ENCODE assay signal across 17 cellular contexts in the genomic region with DNA sequence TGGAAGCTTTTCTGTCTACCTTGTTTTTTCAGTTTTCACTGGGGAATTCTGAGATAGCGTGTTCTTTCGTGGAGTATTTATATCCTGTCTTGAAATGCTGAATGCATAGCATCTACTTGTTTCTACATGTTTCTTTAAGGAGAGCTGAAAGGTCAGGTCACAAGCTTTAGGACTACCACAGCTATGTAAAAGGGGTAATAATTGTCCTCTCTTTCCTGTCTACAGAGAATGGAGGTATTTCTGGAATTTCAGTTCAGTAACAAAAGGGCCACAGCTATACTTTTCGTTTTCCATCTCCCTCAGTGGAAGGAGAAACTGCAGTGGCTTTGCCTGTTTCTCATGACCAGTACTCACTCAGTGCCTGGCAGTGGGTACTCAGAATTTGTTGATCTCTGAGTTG. TPM values are rescaled to one million over a fixed set of nuclear protein-coding genes. Genes with fewer than 3 reads are reported as not detected.
A peak's percentile ranks its signal among the peaks of the same experiment; 100 is the strongest.
DNase-seq lines count a peak whose midpoint lies in the region; FAIRE-seq and TF ChIP-seq lines count a peak whose summit lies in the region.
"Had no signal": no experiment of that assay in that cellular context is flagged by ENCODE, and none has a peak within 500 bp of the region (broad histone marks: within the 10 kb centered on the region; RNA-seq: fewer than 3 reads in every experiment).

No MANE protein-coding gene starts in this region.

- H4K8ac ChIP-seq in H1 (ENCODE audit: extremely low read depth, insufficient read depth, low read length) = no peak overlapping the region

- CTCF ChIA-PET in H1 (lab: Charles Lee; ENCODE audit: partially characterized antibody) = interaction anchor here (0.6 to 21.1 kb wide), 16 partner anchors 10 to 231 kb away, joined by 3 to 295 read pairs (median 4); a partner anchor contains a TSS

- no peak overlapping the region for H3K27ac ChIP-seq in H1 (ENCODE audit: low read depth, low read length)

- 56% methylated on average over 3 of the region's 3 CpGs; no CpG with 5 or more reads in 1 of the 2 experiments for WGBS in H1 (ENCODE audit: extremely low coverage in 1 of 2, insufficient coverage in 1 of 2, insufficient read length in 1 of 2, insufficient replicate concordance in 2 of 2, low coverage in 1 of 2, low lambda C conversion rate in 2 of 2, missing lambda C conversion rate in 1 of 2), 2 experiments

- H2AFZ ChIP-seq in H1 (ENCODE audit: low read length) = no peak overlapping the region

- H3K23me2 ChIP-seq in H1 (ENCODE audit: low read depth, low read length) = peaks cover 6% of the 10 kb centered on the region

- peaks cover 0 to 11% (median 0%) of the 10 kb centered on the region in 4 experiments; a peak in 3 of 8 replicates for H3K36me3 ChIP-seq in H1 (ENCODE audit: control insufficient read depth in 2 of 4, insufficient read depth in 4 of 4, low read length in 3 of 4)
- H3K36me3 ChIP-seq: MG63 had no signal

- H2BK12ac ChIP-seq in H1 (ENCODE audit: low read depth, low read length) = peak overlapping the region; percentile 71

- no peak overlapping the region for H3K27ac Mint-ChIP-seq in nephron progenitor cell

- H3K9me3 Mint-ChIP-seq in nephron progenitor cell = no peaks in the 10 kb centered on the region

- no peaks in the 10 kb centered on the region; the same call in 1 of the 2 replicates for H3K79me1 ChIP-seq in H1 (ENCODE audit: low read depth, low read length)

- no peak for TF ChIP-seq POLR2A in H1 (IDR thresholded peaks at IDR 0.05; ENCODE audit: control extremely low read depth in 1 of 2, low read depth in 2 of 2, low read length in 2 of 2)

- no peak overlapping the region for H2BK15ac ChIP-seq in H1 (ENCODE audit: low read length)

- no peak overlapping the region for H3K23ac ChIP-seq in H1 (ENCODE audit: insufficient read length)

- H3K36me3 Mint-ChIP-seq in nephron progenitor cell (ENCODE audit: low read depth) = peaks cover 18% of the 10 kb centered on the region

- no peaks in the 10 kb centered on the region; a peak in 1 of 4 replicates for H3K9me3 ChIP-seq in H1 (ENCODE audit: insufficient read depth in 2 of 2, low read depth in 1 of 2, low read length in 1 of 2)
- H3K9me3 ChIP-seq: MG63 had no signal

- H4K5ac ChIP-seq in H1 (ENCODE audit: insufficient read length, low read depth, low read length) = no peak overlapping the region

- TF ChIP-seq CTCF in H1 (IDR thresholded peaks at IDR 0.05; ENCODE audit: control extremely low read depth in 1 of 3, insufficient read depth in 1 of 3, low read depth in 1 of 3, low read length in 3 of 3) (no peak), nephron progenitor cell (IDR thresholded peaks at IDR 0.05) (no peak)

- no peak overlapping the region for H3K9ac ChIP-seq in H1 (replicated peaks in 1 of 4; ENCODE audit: extremely low read depth in 1 of 4, low read depth in 3 of 4, low read length in 3 of 4)

- peak overlapping the region; percentile 29 for H3K4me3 Mint-ChIP-seq in nephron progenitor cell

- H3K4me3 ChIP-seq in H1 (ENCODE audit: extremely low read depth in 1 of 4, insufficient read depth in 2 of 4, low read depth in 3 of 4, low read length in 4 of 4) = peak overlapping the region in 1 of 4 experiments; percentile 43; a peak in 2 of 8 replicates
- H3K4me3 ChIP-seq: MG63 had no signal

- peak; percentile 38 for DNase-seq in AG08395 (ENCODE audit: low spot score)
- peak; percentile 36 for DNase-seq in M059J (ENCODE audit: low read depth)
- DNase-seq in H1 (ENCODE audit: low read depth in 1 of 2, low spot score in 2 of 2) = no peak
- no peak for DNase-seq in nephron progenitor cell
- DNase-seq in SIG-M5 (lab: John Stamatoyannopoulos, UW) = no peak
- DNase-seq in NCI-H82 treated with DMSO at 0.1 percent for 48 hours (lab: John Stamatoyannopoulos, UW; ENCODE audit: unreplicated experiment) = no peak
- no peak for DNase-seq in NCI-H1930 (lab: John Stamatoyannopoulos, UW)
- DNase-seq in mesenteric fat pad (ENCODE audit: low spot score) = no peak
- DNase-seq: activated naive CD4-positive, alpha-beta T cell treated with anti-CD3 and anti-CD28 coated beads, Interleukin-2, amount 50 U/mL, for 16 hours; effector CD4-positive, alpha-beta T cell; GF-D8; MG63; NCI-H2171; T1000 had no signal

- peak; percentile 13 for FAIRE-seq in H1 (lab: Jason Lieb, UNC)
- FAIRE-seq: urothelium cell line had no signal

- peak overlapping the region; percentile 83 for H2BK120ac ChIP-seq in H1 (replicated peaks; ENCODE audit: low read depth, low read length)

- H3K18ac ChIP-seq in H1 (ENCODE audit: extremely low read depth, low read length) = 0 out of 2 replicates have a peak overlapping the region, but pooled peaks have one; percentile 24

- H3K79me2 ChIP-seq in H1 (ENCODE audit: control insufficient read depth in 1 of 2, insufficient read depth in 2 of 2, low read length in 2 of 2) = peaks cover 0 to 14% of the 10 kb centered on the region in 2 experiments; a peak in 3 of 4 replicates

- no peak for TF ChIP-seq EP300 in H1 (IDR thresholded peaks at IDR 0.05; ENCODE audit: borderline replicate concordance in 1 of 2, low read depth in 2 of 2, low read length in 2 of 2)

- peak overlapping the region; percentile 87 for H2BK20ac ChIP-seq in H1 (ENCODE audit: low read length)

- peak overlapping the region; percentile 58 to 82; a peak in 3 of 4 replicates for H3K4me2 ChIP-seq in H1 (ENCODE audit: insufficient read depth in 1 of 2, low read depth in 2 of 2, low read length in 2 of 2)

- H2BK5ac ChIP-seq in H1 (ENCODE audit: low read depth, low read length) = peak overlapping the region; percentile 53; the same call in 1 of the 2 replicates

- no peaks in the 10 kb centered on the region for H4K20me1 ChIP-seq in H1 (replicated peaks in 1 of 2; ENCODE audit: control insufficient read depth in 1 of 2, insufficient read depth in 2 of 2, low read length in 2 of 2)

- H3K27me3 ChIP-seq in H1 (replicated peaks in 1 of 4; ENCODE audit: control insufficient read depth in 3 of 4, extremely low read depth in 1 of 4, insufficient read depth in 3 of 4, low read length in 3 of 4) = peaks cover 0 to 6% (median 0%) of the 10 kb centered on the region in 4 experiments; a peak in 2 of 7 replicates
- H3K27me3 ChIP-seq: MG63 had no signal

- peak overlapping the region; percentile 72 for H4K91ac ChIP-seq in H1 (replicated peaks; ENCODE audit: insufficient read length, low read length)

- H2AK5ac ChIP-seq in H1 (ENCODE audit: low read depth, low read length) = no peak overlapping the region; the same call in 1 of the 2 replicates

- TF ChIP-seq RAD21 in H1 (IDR thresholded peaks at IDR 0.05 in 1 of 2, conservative IDR thresholded peaks at IDR 0.05 in 1 of 2; ENCODE audit: low read depth in 2 of 2, low read length in 2 of 2) = no peak

- H3K4me1 ChIP-seq in H1 (replicated peaks in 1 of 4; ENCODE audit: control insufficient read depth in 3 of 4, insufficient read depth in 4 of 4, low read length in 3 of 4) = peaks cover 18 to 34% (median 26%) of the 10 kb centered on the region in 4 experiments; a peak in 6 of 7 replicates

- H3K14ac ChIP-seq in H1 (ENCODE audit: insufficient read length) = no peak overlapping the region

- peaks cover 39% of the 10 kb centered on the region for H3K27me3 Mint-ChIP-seq in nephron progenitor cell (ENCODE audit: low read depth, poor library complexity)

- H3K56ac ChIP-seq in H1 (replicated peaks; ENCODE audit: insufficient read length, low read depth, low read length) = no peak overlapping the region

- no peak overlapping the region for H3K4ac ChIP-seq in H1 (replicated peaks; ENCODE audit: insufficient read length, low read depth, low read length)

- POLR2A ChIA-PET in H1 (lab: Charles Lee; ENCODE audit: partially characterized antibody) = interaction anchor here (0.6 to 5.6 kb wide), 6 partner anchors 9 to 93 kb away, joined by 3 to 66 read pairs (median 4); a partner anchor contains a TSS

- H3K4me1 Mint-ChIP-seq in nephron progenitor cell = peaks cover 58% of the 10 kb centered on the region

RNA-seq across cellular contexts. Expression of a gene that starts 4.7 kb away (rescaled TPM):
- 21.6 and 29.3 TPM in 2 replicates for total RNA-seq in M059J (2014; rRNA removed; shearing (Covaris generic))
- 35.1 and 38.2 TPM in 2 replicates for total RNA-seq in H1 (2021; fragmentation: NEBNext Ultra II Directional; extraction: Animal tissue kit (Norgen Biotek cat#: 25700))
- 9.6 and 15.3 TPM in 2 replicates for polyA plus RNA-seq in H1 (2011; rRNA removed)
- 11.9 TPM for polyA plus RNA-seq in H1 (2011; cell fraction: cytosol; rRNA removed)
- polyA plus RNA-seq in H1 (2011; cell fraction: nucleus; rRNA removed) = 9.2 TPM
- polyA plus RNA-seq in H1 (2012, experiment 1 of 2) = 16.0 to 31.4 TPM (median 18.6 TPM) in 4 replicates
- polyA plus RNA-seq in H1 (2012, experiment 2 of 2) = 19.4 TPM
- 39.7 TPM for polyA plus RNA-seq in H1 (2013, experiment 1 of 2)
- polyA plus RNA-seq in H1 (2013, experiment 2 of 2) = 42.5 TPM
- polyA minus RNA-seq in H1 (2011; rRNA and poly(A)+ RNA removed) = 8.6 and 10.5 TPM in 2 replicates
- 10.1 TPM for polyA minus RNA-seq in H1 (2011; cell fraction: cytosol; rRNA and poly(A)+ RNA removed)
- 14.0 TPM for polyA minus RNA-seq in H1 (2011; cell fraction: nucleus; rRNA and poly(A)+ RNA removed)
- total RNA-seq in mesenteric fat pad = 27.9 TPM

RNA-seq across cellular contexts. Expression of a gene that starts 12.6 kb away (rescaled TPM):
- total RNA-seq in M059J (2014; rRNA removed; shearing (Covaris generic)) = 9.4 and 14.1 TPM in 2 replicates
- total RNA-seq in H1 (2021; fragmentation: NEBNext Ultra II Directional; extraction: Animal tissue kit (Norgen Biotek cat#: 25700)) = 0.33 and 0.78 TPM in 2 replicates
- 0.45 and 0.63 TPM in 2 replicates for polyA plus RNA-seq in H1 (2011; rRNA removed)
- polyA plus RNA-seq in H1 (2011; cell fraction: cytosol; rRNA removed) = 0.10 TPM
- 0.73 TPM for polyA plus RNA-seq in H1 (2011; cell fraction: nucleus; rRNA removed)
- polyA plus RNA-seq in H1 (2012, experiment 1 of 2) = 0.62 to 1.1 TPM (median 0.85 TPM) in 4 replicates
- polyA plus RNA-seq in H1 (2012, experiment 2 of 2) = 0.25 TPM
- 0.71 TPM for polyA plus RNA-seq in H1 (2013, experiment 1 of 2)
- 0.50 TPM for polyA plus RNA-seq in H1 (2013, experiment 2 of 2)
- 0.22 and 0.50 TPM in 2 replicates for polyA minus RNA-seq in H1 (2011; rRNA and poly(A)+ RNA removed)
- 0.66 TPM for polyA minus RNA-seq in H1 (2011; cell fraction: cytosol; rRNA and poly(A)+ RNA removed)
- 1.8 TPM for polyA minus RNA-seq in H1 (2011; cell fraction: nucleus; rRNA and poly(A)+ RNA removed)
- 10.6 TPM for total RNA-seq in mesenteric fat pad

RNA-seq across cellular contexts. Expression of a gene that starts 20.4 kb away (rescaled TPM):
- not detected in 2 replicates for total RNA-seq in M059J (2014; rRNA removed; shearing (Covaris generic))
- 8.4 and 9.4 TPM in 2 replicates for total RNA-seq in H1 (2021; fragmentation: NEBNext Ultra II Directional; extraction: Animal tissue kit (Norgen Biotek cat#: 25700))
- 7.2 and 11.3 TPM in 2 replicates for polyA plus RNA-seq in H1 (2011; rRNA removed)
- polyA plus RNA-seq in H1 (2011; cell fraction: cytosol; rRNA removed) = 10.7 TPM
- 30.4 TPM for polyA plus RNA-seq in H1 (2011; cell fraction: nucleus; rRNA removed)
- polyA plus RNA-seq in H1 (2012, experiment 1 of 2) = 4.1 to 10.7 TPM (median 7.5 TPM) in 4 replicates
- polyA plus RNA-seq in H1 (2012, experiment 2 of 2) = 4.1 TPM
- polyA plus RNA-seq in H1 (2013, experiment 1 of 2) = 7.0 TPM
- polyA plus RNA-seq in H1 (2013, experiment 2 of 2) = 7.6 TPM
- 6.1 and 6.2 TPM in 2 replicates for polyA minus RNA-seq in H1 (2011; rRNA and poly(A)+ RNA removed)
- 3.7 TPM for polyA minus RNA-seq in H1 (2011; cell fraction: cytosol; rRNA and poly(A)+ RNA removed)
- 20.0 TPM for polyA minus RNA-seq in H1 (2011; cell fraction: nucleus; rRNA and poly(A)+ RNA removed)
- total RNA-seq in mesenteric fat pad = 31.9 TPM

RNA-seq across cellular contexts. Expression of a gene that starts 22.7 kb away (rescaled TPM):
- total RNA-seq in M059J (2014; rRNA removed; shearing (Covaris generic)) = not detected in 2 replicates
- not detected in 2 replicates for total RNA-seq in H1 (2021; fragmentation: NEBNext Ultra II Directional; extraction: Animal tissue kit (Norgen Biotek cat#: 25700))
- polyA plus RNA-seq in H1 (2011; rRNA removed) = not detected in 2 replicates
- polyA plus RNA-seq in H1 (2011; cell fraction: cytosol; rRNA removed) = not detected
- polyA plus RNA-seq in H1 (2011; cell fraction: nucleus; rRNA removed) = not detected
- polyA plus RNA-seq in H1 (2012, experiment 1 of 2) = not detected in 4 replicates
- not detected for polyA plus RNA-seq in H1 (2012, experiment 2 of 2)
- not detected for polyA plus RNA-seq in H1 (2013, experiment 1 of 2)
- polyA plus RNA-seq in H1 (2013, experiment 2 of 2) = not detected
- polyA minus RNA-seq in H1 (2011; rRNA and poly(A)+ RNA removed) = not detected in 2 replicates
- not detected for polyA minus RNA-seq in H1 (2011; cell fraction: cytosol; rRNA and poly(A)+ RNA removed)
- not detected for polyA minus RNA-seq in H1 (2011; cell fraction: nucleus; rRNA and poly(A)+ RNA removed)
- total RNA-seq in mesenteric fat pad = 2.7 TPM
- total RNA-seq: activated CD8-positive, alpha-beta memory T cell treated with anti-CD3 and anti-CD28 coated beads for 36 hours had no signal
- polyA plus RNA-seq: BJ had no signal

RNA-seq across cellular contexts. Expression of a gene that starts 29.8 kb away (rescaled TPM):
- 0.49 and 2.4 TPM in 2 replicates for total RNA-seq in M059J (2014; rRNA removed; shearing (Covaris generic))
- total RNA-seq in H1 (2021; fragmentation: NEBNext Ultra II Directional; extraction: Animal tissue kit (Norgen Biotek cat#: 25700)) = 1.2 and 3.4 TPM in 2 replicates
- polyA plus RNA-seq in H1 (2011; rRNA removed) = 0.45 and 0.72 TPM in 2 replicates
- 0.36 TPM for polyA plus RNA-seq in H1 (2011; cell fraction: cytosol; rRNA removed)
- 1.1 TPM for polyA plus RNA-seq in H1 (2011; cell fraction: nucleus; rRNA removed)
- 1.3 to 2.7 TPM (median 2.0 TPM) in 4 replicates for polyA plus RNA-seq in H1 (2012, experiment 1 of 2)
- polyA plus RNA-seq in H1 (2012, experiment 2 of 2) = 1.4 TPM
- polyA plus RNA-seq in H1 (2013, experiment 1 of 2) = 4.3 TPM
- 4.1 TPM for polyA plus RNA-seq in H1 (2013, experiment 2 of 2)
- 0.56 and 1.6 TPM in 2 replicates for polyA minus RNA-seq in H1 (2011; rRNA and poly(A)+ RNA removed)
- 0.73 TPM for polyA minus RNA-seq in H1 (2011; cell fraction: cytosol; rRNA and poly(A)+ RNA removed)
- 2.2 TPM for polyA minus RNA-seq in H1 (2011; cell fraction: nucleus; rRNA and poly(A)+ RNA removed)
- 0.26 TPM for total RNA-seq in mesenteric fat pad

Comparison
In these comparisons a context has a peak if more than half of its experiments do, and no peak if none do; other contexts are left out.
1. DNase-seq: peak in AG08395 (single experiment) and M059J (single experiment); none in H1 (0 of 2), nephron progenitor cell (single experiment), SIG-M5 (single experiment), NCI-H82 treated with DMSO at 0.1 percent for 48 hours (single experiment), NCI-H1930 (0 of 2) and mesenteric fat pad (single experiment).